ENCODE assay signal across 8 cellular contexts in genomic region chr12:12704593-12705230, GRCh38. TPM values are rescaled to one million over a fixed set of nuclear protein-coding genes. Genes with fewer than 3 reads are reported as not detected.
A peak's percentile ranks its signal among the peaks of the same experiment; 100 is the strongest.
DNase-seq lines count a peak whose midpoint lies in the region; ATAC-seq, FAIRE-seq and TF ChIP-seq lines count a peak whose summit lies in the region.

No MANE protein-coding gene starts in this region.

- H2BK120ac ChIP-seq in mesendoderm (ENCODE audit: low read depth, low read length): no peak overlapping the region

- no peak overlapping the region for H3K27ac ChIP-seq in HEK293 (ENCODE audit: extremely low read depth, low read depth, low read length)
- H3K27ac ChIP-seq in mesendoderm (ENCODE audit: low read depth, low read length): no peak overlapping the region

- no CpG with 5 or more reads among the region's 7 CpGs for WGBS in mesendoderm (ENCODE audit: extremely low coverage, insufficient coverage, low lambda C conversion rate)

- H3K4me3 ChIP-seq in HEK293 (ENCODE audit: low read depth, low read length) (no peak overlapping the region), mesendoderm (ENCODE audit: low read length) (no peak overlapping the region)

- CTCF ChIA-PET in HEK293 (lab: Yijun Ruan, JAX): interaction anchor here (0.6 to 2.3 kb wide), 17 partner anchors 11 to 1803 kb away, joined by 3 to 26 read pairs (median 4); no protein-coding TSS in a partner anchor

- H2AK5ac ChIP-seq in mesendoderm (ENCODE audit: low read length): no peak overlapping the region

- peak; percentile 98 for TF ChIP-seq CTCF in HEK293 (tag by site-specific recombination; IDR thresholded peaks at IDR 0.05)

- H3K23ac ChIP-seq in mesendoderm (ENCODE audit: low read length): no peak overlapping the region

- POLR2A ChIA-PET in HEK293 (lab: Yijun Ruan, JAX): interaction anchor here (0.7 kb wide), 1 partner anchor 439 kb away, joined by 3 read pairs; no protein-coding TSS in a partner anchor

- H2BK5ac ChIP-seq in mesendoderm (ENCODE audit: low read length): no peak overlapping the region

- peak; percentile 97 for FAIRE-seq in endometrium (lab: Jason Lieb, UNC)

- no peak overlapping the region for H3K56ac ChIP-seq in mesendoderm (ENCODE audit: low read length)

- H4K8ac ChIP-seq in mesendoderm (ENCODE audit: low read depth, low read length): no peak overlapping the region

- H3K18ac ChIP-seq in mesendoderm (ENCODE audit: low read length): no peak overlapping the region

- H3K4me2 ChIP-seq in mesendoderm (ENCODE audit: low read length): no peak overlapping the region

- no peak overlapping the region for H2BK15ac ChIP-seq in mesendoderm (replicated peaks; ENCODE audit: low read depth)

- peak; percentile 34 for DNase-seq in stimulated activated CD4-positive, alpha-beta T cell treated with anti-CD3 and anti-CD28 coated beads, Interleukin-15, amount 100 ng/mL, for 24 hours
- DNase-seq in stimulated activated CD4-positive, alpha-beta T cell treated with anti-CD3 and anti-CD28 coated beads, Interleukin-2, amount 100 ng/mL, for 48 hours: no peak
- DNase-seq in NCI-H1417 treated with DMSO at 0.1 percent for 48 hours (lab: John Stamatoyannopoulos, UW): peak; percentile 80
- peak; percentile 96 for DNase-seq in mesendoderm

- no peak overlapping the region for H3K4ac ChIP-seq in mesendoderm (ENCODE audit: low read depth, low read length)

- H3K36me3 ChIP-seq in HEK293 (ENCODE audit: control insufficient read depth in 2 of 2, insufficient read depth in 1 of 2, low read length in 2 of 2): no peaks in the 10 kb centered on the region
- H3K36me3 ChIP-seq in mesendoderm (ENCODE audit: control insufficient read depth, insufficient read depth, low read length): no peaks in the 10 kb centered on the region

- H3K79me1 ChIP-seq in mesendoderm (ENCODE audit: low read length): no peaks in the 10 kb centered on the region

- no peak overlapping the region for H4K5ac ChIP-seq in mesendoderm (ENCODE audit: low read length)

- H3K9me3 ChIP-seq in HEK293 (ENCODE audit: control insufficient read depth, insufficient read depth, low read depth, low read length): no peaks in the 10 kb centered on the region

- H3K4me1 ChIP-seq in HEK293 (ENCODE audit: control insufficient read depth, insufficient read depth, low read length) (peaks cover 8% of the 10 kb centered on the region), mesendoderm (ENCODE audit: control insufficient read depth, low read depth, low read length) (no peaks in the 10 kb centered on the region)

- H3K9ac ChIP-seq in mesendoderm (ENCODE audit: low read length): no peak overlapping the region

- H3K79me2 ChIP-seq in mesendoderm (ENCODE audit: control insufficient read depth, insufficient read depth, low read length): no peaks in the 10 kb centered on the region

- no peaks in the 10 kb centered on the region for H3K27me3 ChIP-seq in mesendoderm (ENCODE audit: insufficient read depth, low read length, poor library complexity)

- ATAC-seq in SK-N-SH treated with all-trans-retinoic acid at 6 μM for 48 hours: peak; percentile 100
- ATAC-seq in GM19395 (IDR thresholded peaks at IDR 0.05; ENCODE audit: unreplicated experiment): no peak

TF ChIP-seq in HEK293, 187 proteins besides CTCF, POLR2A, EP300 and RAD21 (continues in another document):
- TF ChIP-seq ZNF133 (tag by site-specific recombination; IDR thresholded peaks at IDR 0.05) (no peak), GLIS2 (tag by site-specific recombination; IDR thresholded peaks at IDR 0.05) (no peak), PATZ1 (tag by site-specific recombination; IDR thresholded peaks at IDR 0.05) (no peak), ZNF2 (tag by site-specific recombination; IDR thresholded peaks at IDR 0.05) (peak; percentile 62; the same call in 1 of the 2 replicates), ZNF266 (tag by site-specific recombination; IDR thresholded peaks at IDR 0.05; ENCODE audit: low read depth) (no peak), ZNF362 (tag by site-specific recombination; IDR thresholded peaks at IDR 0.05) (no peak), REPIN1 (tag by site-specific recombination; IDR thresholded peaks at IDR 0.05; ENCODE audit: low read depth) (no peak)

TF ChIP-seq in SK-N-SH treated with all-trans-retinoic acid at 6 μM for 48 hours, 23 proteins besides CTCF, POLR2A, EP300 and RAD21 (continues in another document):
- TF ChIP-seq ARNTL (CRISPR knock-in tag; IDR thresholded peaks at IDR 0.05; ENCODE audit: borderline replicate concordance, low read depth): no peak
- TF ChIP-seq TOX (CRISPR knock-in tag; IDR thresholded peaks at IDR 0.05; ENCODE audit: borderline replicate concordance): no peak
- TF ChIP-seq POU6F1 (CRISPR knock-in tag; IDR thresholded peaks at IDR 0.05; ENCODE audit: borderline replicate concordance, low read depth): no peak
- TF ChIP-seq SNAI2 (CRISPR knock-in tag; IDR thresholded peaks at IDR 0.05): no peak
- no peak for TF ChIP-seq ZC3H10 (CRISPR knock-in tag; IDR thresholded peaks at IDR 0.05)
- no peak for TF ChIP-seq TSHZ2 (CRISPR knock-in tag; IDR thresholded peaks at IDR 0.05)
- TF ChIP-seq CSRNP3 (CRISPR knock-in tag; IDR thresholded peaks at IDR 0.05): no peak
- no peak for TF ChIP-seq CSDC2 (CRISPR knock-in tag; IDR thresholded peaks at IDR 0.05)
- TF ChIP-seq ZNF70 (CRISPR knock-in tag; IDR thresholded peaks at IDR 0.05): no peak
- TF ChIP-seq PATZ1 (CRISPR knock-in tag; IDR thresholded peaks at IDR 0.05; ENCODE audit: borderline replicate concordance): no peak
- no peak for TF ChIP-seq ESRRG (CRISPR knock-in tag; IDR thresholded peaks at IDR 0.05)
- no peak for TF ChIP-seq ZFP3 (CRISPR knock-in tag; IDR thresholded peaks at IDR 0.05)

RNA-seq across cellular contexts. Expression of gene GPR19, which starts 8.7 kb away (rescaled TPM):
- 10.5 TPM for polyA plus RNA-seq in mesendoderm (2013, experiment 1 of 2)
- polyA plus RNA-seq in mesendoderm (2013, experiment 2 of 2): 10.0 TPM

RNA-seq across cellular contexts. Expression of gene CDKN1B, which starts 12.5 kb away (rescaled TPM):
- 7.9 TPM for polyA plus RNA-seq in mesendoderm (2013, experiment 1 of 2)
- polyA plus RNA-seq in mesendoderm (2013, experiment 2 of 2): 7.8 TPM

Comparison
In these comparisons a context has a peak if more than half of its experiments do, and no peak if none do; other contexts are left out.
1. DNase-seq: peak in stimulated activated CD4-positive, alpha-beta T cell treated with anti-CD3 and anti-CD28 coated beads, Interleukin-15, amount 100 ng/mL, for 24 hours (single experiment), NCI-H1417 treated with DMSO at 0.1 percent for 48 hours (single experiment) and mesendoderm (single experiment); none in stimulated activated CD4-positive, alpha-beta T cell treated with anti-CD3 and anti-CD28 coated beads, Interleukin-2, amount 100 ng/mL, for 48 hours (0 of 2).